ENCODE assay signal across 8 cellular contexts in genomic region chr1:158117854-158118691, GRCh38.
DNase-seq lines count a peak whose midpoint lies in the region; ATAC-seq and TF ChIP-seq lines count a peak whose summit lies in the region.

No MANE protein-coding gene starts in this region.

- H3K36me3 ChIP-seq in ectodermal cell (ENCODE audit: control insufficient read depth, insufficient read depth, low read length), result no peaks in the 10 kb centered on the region
- H3K36me3 ChIP-seq in mesodermal cell (ENCODE audit: control insufficient read depth, insufficient read depth, low read length), result no peaks in the 10 kb centered on the region
- H3K36me3 ChIP-seq in stomach, result no peaks in the 10 kb centered on the region

- TF ChIP-seq POLR2A in stomach (IDR thresholded peaks at IDR 0.05), result no peak

- H3K4me1 Mint-ChIP-seq in WTC11, result peaks cover 61% of the 10 kb centered on the region

- H3K27me3 ChIP-seq in ectodermal cell (ENCODE audit: control insufficient read depth, insufficient read depth, low read length, poor library complexity, severe bottlenecking) (peaks cover 9% of the 10 kb centered on the region), stomach (peaks cover 0 to 48% (median 34%) of the 10 kb centered on the region in 3 donors)

- peaks cover 23% of the 10 kb centered on the region for H3K27me3 Mint-ChIP-seq in WTC11 (ENCODE audit: low read depth)

- CTCF ChIA-PET in WTC11 (lab: Charles Lee), result interaction anchor here (0.6 to 13.6 kb wide), 47 partner anchors 10 to 613 kb away, joined by 3 to 820 read pairs (median 6); partner anchors contain the start of genes CD1D and KIRREL1

- H3K36me3 Mint-ChIP-seq in WTC11, result no peaks in the 10 kb centered on the region

- H3K9me3 ChIP-seq in ectodermal cell (ENCODE audit: control insufficient read depth, low read length), result no peaks in the 10 kb centered on the region
- H3K9me3 ChIP-seq in mesodermal cell (ENCODE audit: control insufficient read depth, low read length), result no peaks in the 10 kb centered on the region
- no peaks in the 10 kb centered on the region for H3K9me3 ChIP-seq in stomach

- peak overlapping the region; percentile 51 for H3K4me3 Mint-ChIP-seq in WTC11

- ATAC-seq in WTC11, result peak; percentile 81

- peak; percentile 71 for DNase-seq in D341Med (ENCODE audit: low spot score)
- peak; percentile 8 for DNase-seq in KG1 (lab: John Stamatoyannopoulos, UW)
- peak; percentile 87 for DNase-seq in WTC11 (ENCODE audit: low spot score)
- DNase-seq in stomach, result peak; percentile 35
- no peak for DNase-seq in GM19240 (ENCODE audit: insufficient read length, low spot score)
- no peak for DNase-seq in cerebellar nuclear complex (lab: John Stamatoyannopoulos, UW)

- POLR2A ChIA-PET in WTC11 (lab: Charles Lee), result interaction anchor here (0.8 to 1.5 kb wide), 4 partner anchors 22 to 152 kb away, joined by 3 to 4 read pairs (median 3); no protein-coding TSS in a partner anchor

- no peaks in the 10 kb centered on the region for H3K9me3 Mint-ChIP-seq in WTC11

- no peak overlapping the region for H3K4me3 ChIP-seq in ectodermal cell (ENCODE audit: insufficient read depth, low read depth, low read length)
- no peak overlapping the region for H3K4me3 ChIP-seq in mesodermal cell (ENCODE audit: extremely low read depth, insufficient read depth, low read length, poor library complexity, severe bottlenecking)
- peak overlapping the region; percentile 21 to 36 (median 26) for H3K4me3 ChIP-seq in stomach

- 23 to 31% methylated on average over 22 of the region's 22 CpGs for WGBS in ectodermal cell, 2 experiments
- WGBS in mesodermal cell (ENCODE audit: insufficient coverage in 2 of 2), 2 experiments, result 36 to 41% methylated on average over 15 to 16 of the region's 22 CpGs
- WGBS in stomach, 5 donors, result 5 to 9% (median 6%) methylated on average over 12 to 22 of the region's 22 CpGs

- intact Hi-C loops in stomach (cut with DNase I; ENCODE audit: low total_unique reads), result loop anchor here (10.0 kb wide), 1 partner anchor 123 kb away; the partner anchor contains the start of gene KIRREL1

- H3K27ac ChIP-seq in ectodermal cell (ENCODE audit: insufficient read depth, low read depth, low read length, poor library complexity, severe bottlenecking) (peak overlapping the region; percentile 5), mesodermal cell (ENCODE audit: low read depth, low read length, severe bottlenecking) (peak overlapping the region; percentile 23), stomach (peak overlapping the region in 1 of 5 donors; percentile 18)

- no peak overlapping the region; the same call in none of the 2 replicates for H3K27ac Mint-ChIP-seq in WTC11

- no peak; the same call in 1 of the 2 replicates for TF ChIP-seq CTCF in WTC11 (IDR thresholded peaks at IDR 0.05)
- peak in 3 of 7 experiments; percentile 22 to 64 (median 30) for TF ChIP-seq CTCF in stomach (IDR thresholded peaks at IDR 0.05)

- peaks cover 24% of the 10 kb centered on the region for H3K4me1 ChIP-seq in ectodermal cell (ENCODE audit: control insufficient read depth, insufficient read depth, low read length)
- H3K4me1 ChIP-seq in mesodermal cell (ENCODE audit: control insufficient read depth, insufficient read depth, low read length, poor library complexity, severe bottlenecking), result peaks cover 15% of the 10 kb centered on the region
- H3K4me1 ChIP-seq in stomach, result peaks cover 8 to 22% (median 17%) of the 10 kb centered on the region in 4 donors

- TF ChIP-seq EP300 in stomach (IDR thresholded peaks at IDR 0.05), result no peak

TF ChIP-seq in WTC11, 78 proteins besides CTCF, POLR2A, EP300 and RAD21:
- TF ChIP-seq ZSCAN18 (CRISPR knock-in tag; IDR thresholded peaks at IDR 0.05) (peak; percentile 65; the same call in 1 of the 2 replicates), ZNF121 (CRISPR knock-in tag; IDR thresholded peaks at IDR 0.05) (peak; percentile 83), ZNF317 (CRISPR knock-in tag; IDR thresholded peaks at IDR 0.05; ENCODE audit: borderline replicate concordance, low read depth) (no peak), TEAD4 (CRISPR knock-in tag; IDR thresholded peaks at IDR 0.05) (no peak), HMGXB4 (CRISPR knock-in tag; IDR thresholded peaks at IDR 0.05) (peak; percentile 54; the same call in 1 of the 2 replicates), ETV6 (CRISPR knock-in tag; IDR thresholded peaks at IDR 0.05) (peak; percentile 27; the same call in 1 of the 2 replicates), NFYB (CRISPR knock-in tag; conservative IDR thresholded peaks at IDR 0.05; ENCODE audit: low read depth) (no peak), IRF1 (CRISPR knock-in tag; IDR thresholded peaks at IDR 0.05) (no peak), PRDM15 (CRISPR knock-in tag; IDR thresholded peaks at IDR 0.05) (peak; percentile 46; the same call in 1 of the 2 replicates), ERG (CRISPR knock-in tag; IDR thresholded peaks at IDR 0.05) (no peak)

Comparison
In these comparisons a context has a peak if more than half of its experiments do, and no peak if none do; other contexts are left out.
1. DNase-seq: peak in D341Med (single experiment), KG1 (single experiment), WTC11 (single experiment) and stomach (single experiment); none in GM19240 (single experiment) and cerebellar nuclear complex (0 of 2).
2. H3K4me3 ChIP-seq: peak in stomach (4 of 4); none in ectodermal cell (single experiment) and mesodermal cell (single experiment).